Comparison of ENCODE assay signal across 8 cellular contexts in the genomic region with DNA sequence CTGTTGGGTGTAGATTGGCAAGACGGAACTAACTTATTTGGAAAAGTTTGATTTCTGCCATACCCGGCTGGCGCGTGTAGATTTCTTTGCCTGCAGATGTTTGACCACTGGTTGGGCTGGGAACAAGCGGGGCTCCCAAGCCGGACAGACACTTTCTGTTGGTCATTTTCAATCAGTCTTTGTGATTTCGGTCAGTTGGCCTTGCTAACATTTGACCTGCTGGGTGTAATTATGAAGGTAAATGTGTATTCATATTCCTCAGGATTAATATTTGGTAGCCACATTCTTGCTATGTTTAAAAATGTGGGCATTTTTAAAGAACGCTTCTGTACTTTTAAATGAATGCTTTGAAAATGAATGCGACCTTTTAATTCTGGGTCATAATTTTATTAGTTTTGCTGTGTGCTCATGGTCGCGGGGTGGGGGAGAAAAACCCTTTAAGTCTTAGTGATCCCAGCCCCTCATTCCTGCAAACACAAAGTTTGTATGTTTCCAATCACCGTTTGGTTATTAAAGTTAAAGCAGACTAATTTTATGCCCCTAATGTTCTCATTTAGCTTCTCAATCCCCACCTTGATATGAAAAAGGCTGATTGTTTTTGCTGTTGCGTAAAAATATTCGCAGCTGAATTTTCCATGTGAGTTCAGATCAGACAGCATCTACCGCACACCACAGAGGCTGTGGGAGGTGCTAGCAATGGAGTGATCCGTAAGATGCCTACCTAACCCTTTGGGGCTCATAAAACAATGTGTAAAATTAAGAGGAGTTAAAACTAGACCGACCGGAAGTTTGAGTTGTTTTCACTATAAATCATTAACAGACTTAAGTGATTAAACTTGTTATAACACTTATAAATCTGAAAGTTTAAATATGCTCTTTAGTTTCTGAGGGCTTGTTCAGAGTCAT. TPM values are rescaled to one million over a fixed set of nuclear protein-coding genes. Genes with fewer than 3 reads are reported as not detected.
DNase-seq lines count a peak whose midpoint lies in the region; ATAC-seq and TF ChIP-seq lines count a peak whose summit lies in the region.

No MANE protein-coding gene starts in this region.

- no peak for ATAC-seq in GM21390 (IDR thresholded peaks at IDR 0.05; ENCODE audit: unreplicated experiment)

- no peaks in the 10 kb centered on the region for H3K9me3 ChIP-seq in sigmoid colon

- H3K27ac ChIP-seq in sigmoid colon = peak overlapping the region; percentile 68 to 75 (median 72)

- no peak for TF ChIP-seq CTCF in HFF-Myc (IDR thresholded peaks at IDR 0.05; ENCODE audit: low read depth, low read length, missing control alignments)
- TF ChIP-seq CTCF in sigmoid colon (IDR thresholded peaks at IDR 0.05) = no peak

- peaks cover 0 to 13% (median 8%) of the 10 kb centered on the region in 4 donors for H3K4me1 ChIP-seq in sigmoid colon

- DNase-seq in HFF-Myc (ENCODE audit: extremely low read depth, low read depth) (no peak), glomerular visceral epithelial cell (ENCODE audit: extremely low spot score) (peak; percentile 77), sigmoid colon (no peak), NCI-H146 (lab: John Stamatoyannopoulos, UW) (no peak), NOMO-1 treated with dmso at 0.1 percent for 144 hours (lab: John Stamatoyannopoulos, UW; ENCODE audit: unreplicated experiment) (no peak), T1000 (lab: John Stamatoyannopoulos, UW) (no peak)
- DNase-seq in activated T-cell treated with anti-CD3 and anti-CD28 coated beads, Interleukin-2, amount 50 U/mL, for 1 hour = peak; percentile 40

- 8 to 32% methylated on average over 18 of the region's 18 CpGs for WGBS in sigmoid colon, 2 donors

- intact Hi-C loops in sigmoid colon (cut with DNase I) = loop anchor here (5.0 to 10.0 kb wide), 4 partner anchors 103 to 233 kb away; no protein-coding TSS in a partner anchor

- H3K27me3 ChIP-seq in sigmoid colon = peaks cover 0 to 36% (median 16%) of the 10 kb centered on the region in 3 donors

- no peak for TF ChIP-seq EP300 in sigmoid colon (IDR thresholded peaks at IDR 0.05)

- H3K36me3 ChIP-seq in sigmoid colon = no peaks in the 10 kb centered on the region

- no peak for TF ChIP-seq POLR2A in sigmoid colon (IDR thresholded peaks at IDR 0.05)

- H3K4me3 ChIP-seq in HFF-Myc (replicated peaks; ENCODE audit: low read depth, low read length) (peak overlapping the region; percentile 73), sigmoid colon (peak overlapping the region; percentile 37 to 55 (median 51))

RNA-seq across cellular contexts. Expression of gene RASGRF2, which starts 1.5 kb away (rescaled TPM):
- total RNA-seq in sigmoid colon = 1 to 10 TPM; 6.8 to 9.5 (median 7.3) TPM
- polyA plus RNA-seq in sigmoid colon = 1 to 10 TPM in 1 of 3 donors, under 1 TPM in 2; under 0.01 to 1.9 (median 0.23) TPM

Comparison
In these comparisons a context has a peak if more than half of its experiments do, and no peak if none do; other contexts are left out.
1. DNase-seq: peak in activated T-cell treated with anti-CD3 and anti-CD28 coated beads, Interleukin-2, amount 50 U/mL, for 1 hour (single experiment) and glomerular visceral epithelial cell (single experiment); none in HFF-Myc (single experiment), sigmoid colon (single experiment), NCI-H146 (single experiment), NOMO-1 treated with dmso at 0.1 percent for 144 hours (single experiment) and T1000 (single experiment).